1 cellular context compared by ENCODE assay signal in the genomic region with DNA sequence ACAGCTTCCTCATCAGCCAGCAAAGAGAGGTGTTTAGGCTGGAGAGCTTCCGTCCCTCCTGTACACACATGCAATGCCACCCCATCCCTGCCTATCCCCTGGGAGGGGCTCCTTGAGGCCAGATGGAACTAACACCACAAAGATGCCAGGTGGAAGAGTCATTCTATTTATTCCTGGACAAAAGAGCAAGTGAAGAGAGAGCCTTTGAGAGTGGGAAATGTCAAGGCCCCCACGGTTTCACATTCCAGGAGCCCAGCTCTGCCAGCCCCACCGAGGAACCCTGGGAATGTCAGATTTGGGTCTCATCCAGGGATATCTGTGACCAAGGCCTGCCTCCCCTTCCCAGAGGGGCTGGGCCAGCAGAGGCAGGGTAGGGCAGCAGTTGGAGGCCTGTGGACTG.
TF ChIP-seq lines count a peak whose summit lies in the region.

No MANE protein-coding gene starts in this region.

TF ChIP-seq in WTC11, 78 proteins besides CTCF, POLR2A, EP300 and RAD21 (continued from another document):
- no peak for TF ChIP-seq AR (CRISPR knock-in tag; IDR thresholded peaks at IDR 0.05)
- no peak for TF ChIP-seq NR1H2 (CRISPR knock-in tag; IDR thresholded peaks at IDR 0.05)
